1 cellular context compared by ENCODE assay signal in the genomic region with DNA sequence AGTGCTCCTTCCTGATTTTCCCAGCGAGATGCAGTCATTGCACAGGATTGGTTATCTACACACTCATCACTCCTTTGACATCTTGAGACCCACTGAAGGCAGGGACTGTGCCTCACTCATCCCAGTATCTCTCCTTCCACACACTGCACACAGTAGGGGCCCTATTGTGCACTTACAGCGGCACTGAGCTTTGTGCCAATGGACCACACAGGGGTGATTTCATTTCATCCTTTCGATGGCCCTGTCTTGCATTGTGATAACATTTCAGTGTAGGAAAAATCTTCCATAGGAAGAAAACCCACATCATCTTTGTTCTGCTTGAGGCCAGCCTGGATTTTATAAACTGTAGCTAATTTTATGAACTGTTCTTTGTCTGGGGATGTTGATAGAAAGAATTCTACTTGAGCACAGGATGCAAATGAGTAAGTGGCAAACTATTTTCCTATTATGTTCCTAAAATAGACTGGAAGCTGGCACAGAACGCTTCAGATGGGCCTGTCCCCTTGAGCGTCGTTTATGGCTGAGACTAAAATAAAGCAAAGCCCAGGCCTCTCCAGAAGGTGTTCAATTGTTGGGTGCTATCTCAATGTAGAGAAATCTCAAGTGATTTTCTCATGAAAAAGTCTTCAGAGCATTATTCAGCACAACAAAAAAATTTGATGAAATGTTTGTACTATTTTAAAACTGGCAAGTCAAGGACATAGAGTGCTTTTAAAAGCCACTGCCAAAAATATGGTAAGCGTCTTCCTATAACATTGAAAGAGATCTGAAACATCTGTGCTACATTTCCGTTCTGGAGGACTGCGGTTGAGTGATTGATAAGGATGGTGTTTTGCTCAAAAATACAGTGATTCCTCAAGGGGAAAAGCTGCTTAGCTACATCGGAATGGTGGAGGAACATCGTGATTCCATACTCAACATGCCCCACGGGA.
TF ChIP-seq lines count a peak whose summit lies in the region.

No MANE protein-coding gene starts in this region.

TF ChIP-seq in WTC11, 78 proteins besides CTCF, POLR2A, EP300 and RAD21 (continued from another document):
- TF ChIP-seq, protein P1, sequence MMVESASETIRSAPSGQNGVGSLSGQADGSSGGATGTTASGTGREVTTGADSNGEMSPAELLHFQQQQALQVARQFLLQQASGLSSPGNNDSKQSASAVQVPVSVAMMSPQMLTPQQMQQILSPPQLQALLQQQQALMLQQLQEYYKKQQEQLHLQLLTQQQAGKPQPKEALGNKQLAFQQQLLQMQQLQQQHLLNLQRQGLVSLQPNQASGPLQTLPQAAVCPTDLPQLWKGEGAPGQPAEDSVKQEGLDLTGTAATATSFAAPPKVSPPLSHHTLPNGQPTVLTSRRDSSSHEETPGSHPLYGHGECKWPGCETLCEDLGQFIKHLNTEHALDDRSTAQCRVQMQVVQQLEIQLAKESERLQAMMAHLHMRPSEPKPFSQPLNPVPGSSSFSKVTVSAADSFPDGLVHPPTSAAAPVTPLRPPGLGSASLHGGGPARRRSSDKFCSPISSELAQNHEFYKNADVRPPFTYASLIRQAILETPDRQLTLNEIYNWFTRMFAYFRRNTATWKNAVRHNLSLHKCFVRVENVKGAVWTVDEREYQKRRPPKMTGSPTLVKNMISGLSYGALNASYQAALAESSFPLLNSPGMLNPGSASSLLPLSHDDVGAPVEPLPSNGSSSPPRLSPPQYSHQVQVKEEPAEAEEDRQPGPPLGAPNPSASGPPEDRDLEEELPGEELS (CRISPR knock-in tag; IDR thresholded peaks at IDR 0.05) = no peak
- TF ChIP-seq, protein P2, sequence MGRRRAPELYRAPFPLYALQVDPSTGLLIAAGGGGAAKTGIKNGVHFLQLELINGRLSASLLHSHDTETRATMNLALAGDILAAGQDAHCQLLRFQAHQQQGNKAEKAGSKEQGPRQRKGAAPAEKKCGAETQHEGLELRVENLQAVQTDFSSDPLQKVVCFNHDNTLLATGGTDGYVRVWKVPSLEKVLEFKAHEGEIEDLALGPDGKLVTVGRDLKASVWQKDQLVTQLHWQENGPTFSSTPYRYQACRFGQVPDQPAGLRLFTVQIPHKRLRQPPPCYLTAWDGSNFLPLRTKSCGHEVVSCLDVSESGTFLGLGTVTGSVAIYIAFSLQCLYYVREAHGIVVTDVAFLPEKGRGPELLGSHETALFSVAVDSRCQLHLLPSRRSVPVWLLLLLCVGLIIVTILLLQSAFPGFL (CRISPR knock-in tag; IDR thresholded peaks at IDR 0.05; ENCODE audit: borderline replicate concordance) = no peak
- TF ChIP-seq, protein P3, sequence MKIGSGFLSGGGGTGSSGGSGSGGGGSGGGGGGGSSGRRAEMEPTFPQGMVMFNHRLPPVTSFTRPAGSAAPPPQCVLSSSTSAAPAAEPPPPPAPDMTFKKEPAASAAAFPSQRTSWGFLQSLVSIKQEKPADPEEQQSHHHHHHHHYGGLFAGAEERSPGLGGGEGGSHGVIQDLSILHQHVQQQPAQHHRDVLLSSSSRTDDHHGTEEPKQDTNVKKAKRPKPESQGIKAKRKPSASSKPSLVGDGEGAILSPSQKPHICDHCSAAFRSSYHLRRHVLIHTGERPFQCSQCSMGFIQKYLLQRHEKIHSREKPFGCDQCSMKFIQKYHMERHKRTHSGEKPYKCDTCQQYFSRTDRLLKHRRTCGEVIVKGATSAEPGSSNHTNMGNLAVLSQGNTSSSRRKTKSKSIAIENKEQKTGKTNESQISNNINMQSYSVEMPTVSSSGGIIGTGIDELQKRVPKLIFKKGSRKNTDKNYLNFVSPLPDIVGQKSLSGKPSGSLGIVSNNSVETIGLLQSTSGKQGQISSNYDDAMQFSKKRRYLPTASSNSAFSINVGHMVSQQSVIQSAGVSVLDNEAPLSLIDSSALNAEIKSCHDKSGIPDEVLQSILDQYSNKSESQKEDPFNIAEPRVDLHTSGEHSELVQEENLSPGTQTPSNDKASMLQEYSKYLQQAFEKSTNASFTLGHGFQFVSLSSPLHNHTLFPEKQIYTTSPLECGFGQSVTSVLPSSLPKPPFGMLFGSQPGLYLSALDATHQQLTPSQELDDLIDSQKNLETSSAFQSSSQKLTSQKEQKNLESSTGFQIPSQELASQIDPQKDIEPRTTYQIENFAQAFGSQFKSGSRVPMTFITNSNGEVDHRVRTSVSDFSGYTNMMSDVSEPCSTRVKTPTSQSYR (CRISPR knock-in tag; IDR thresholded peaks at IDR 0.05) = no peak
- TF ChIP-seq, protein P4, sequence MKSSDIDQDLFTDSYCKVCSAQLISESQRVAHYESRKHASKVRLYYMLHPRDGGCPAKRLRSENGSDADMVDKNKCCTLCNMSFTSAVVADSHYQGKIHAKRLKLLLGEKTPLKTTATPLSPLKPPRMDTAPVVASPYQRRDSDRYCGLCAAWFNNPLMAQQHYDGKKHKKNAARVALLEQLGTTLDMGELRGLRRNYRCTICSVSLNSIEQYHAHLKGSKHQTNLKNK (CRISPR knock-in tag; IDR thresholded peaks at IDR 0.05) = no peak
